Comparison of ENCODE assay signal across 22 cellular contexts in genomic region chr9:126147620-126148522, GRCh38.
DNase-seq lines count a peak whose midpoint lies in the region; ATAC-seq and TF ChIP-seq lines count a peak whose summit lies in the region.
"Had no signal": no experiment of that assay in that cellular context is flagged by ENCODE, and none has a peak within 500 bp of the region (broad histone marks: within the 10 kb centered on the region; RNA-seq: fewer than 3 reads in every experiment).

No MANE protein-coding gene starts in this region.

- H3K4me3 Mint-ChIP-seq in chondrocyte (ENCODE audit: unreplicated experiment): no peak overlapping the region
- H3K4me3 Mint-ChIP-seq: T-helper 2 cell treated with Interferon-gamma antibody and Interleukin-4, amounts not matched to agents 5 μg/mL and 100 μg/mL, for 36 hours had no signal

- no peak overlapping the region for H2AFZ ChIP-seq in neural cell (ENCODE audit: low read depth, low read length)

- H3K4me1 Mint-ChIP-seq in chondrocyte (ENCODE audit: low read depth): no peaks in the 10 kb centered on the region

- H3F3A ChIP-seq in neural cell (ENCODE audit: insufficient read depth, low read length, poor library complexity, severe bottlenecking): peaks cover 7% of the 10 kb centered on the region

- no peaks in the 10 kb centered on the region for H3K27me3 ChIP-seq in neural cell (ENCODE audit: insufficient read depth, low read depth, low read length)

- H3K9ac ChIP-seq in neural cell (ENCODE audit: low read length): peak overlapping the region; percentile 34
- H3K9ac ChIP-seq: KMS-11 had no signal

- H3K9me2 ChIP-seq in neural cell (ENCODE audit: insufficient read depth, low read length): no peaks in the 10 kb centered on the region

- DNase-seq in AG20443 (ENCODE audit: low spot score) (peak; percentile 5), COR-L47 (lab: John Stamatoyannopoulos, UW) (peak; percentile 36), chondrocyte (ENCODE audit: low spot score) (peak; percentile 33), SK-N-DZ (ENCODE audit: low spot score) (no peak)
- DNase-seq: activated CD4-positive, CD25-positive, alpha-beta regulatory T cell; activated gamma-delta T cell; caudate nucleus; effector CD4-positive, alpha-beta T cell; EL; esophagus squamous epithelium; left ventricle myocardium superior; NCI-H1092; NCI-H2171 treated with DMSO at 0.1 percent for 48 hours; NCI-H82; OCI-M1; retina had no signal

- no peak overlapping the region for H3K4me2 ChIP-seq in neural cell (ENCODE audit: low read length)
- H3K4me2 ChIP-seq: KMS-11 had no signal

- H3K36me3 ChIP-seq in neural cell (ENCODE audit: insufficient read depth, low read length): no peaks in the 10 kb centered on the region
- H3K36me3 ChIP-seq: esophagus squamous epithelium, neutrophil had no signal

- peak overlapping the region; percentile 27 for H3K4me3 ChIP-seq in neural cell (ENCODE audit: low read length)
- H3K4me3 ChIP-seq: esophagus squamous epithelium had no signal

- H3K36me3 Mint-ChIP-seq in chondrocyte (ENCODE audit: low read depth): peaks cover 1% of the 10 kb centered on the region

- no peaks in the 10 kb centered on the region for H3K9me3 Mint-ChIP-seq in chondrocyte (ENCODE audit: low read depth)
- H3K9me3 Mint-ChIP-seq: T-helper 2 cell treated with Interferon-gamma antibody and Interleukin-4, amounts not matched to agents 5 μg/mL and 100 μg/mL, for 36 hours had no signal

- no peak for ATAC-seq in HG03108 (IDR thresholded peaks at IDR 0.05; ENCODE audit: unreplicated experiment)
- ATAC-seq in GM19467 (IDR thresholded peaks at IDR 0.05; ENCODE audit: unreplicated experiment): no peak
- ATAC-seq: left ventricle myocardium superior had no signal

- no peak for TF ChIP-seq RAD21 in neural cell (conservative IDR thresholded peaks at IDR 0.05)

- H3K27ac ChIP-seq in neural cell (ENCODE audit: low read length): peak overlapping the region; percentile 81
- H3K27ac ChIP-seq: esophagus squamous epithelium, KMS-11, neutrophil had no signal

- H3K9me3 ChIP-seq in neural cell (ENCODE audit: low read length): no peaks in the 10 kb centered on the region
- H3K9me3 ChIP-seq: esophagus squamous epithelium, neutrophil had no signal

- H4K20me1 ChIP-seq in neural cell (ENCODE audit: insufficient read depth): no peaks in the 10 kb centered on the region

- TF ChIP-seq CTCF in chondrocyte (IDR thresholded peaks at IDR 0.05) (no peak), neural cell (IDR thresholded peaks at IDR 0.05; ENCODE audit: poor library complexity, severe bottlenecking) (no peak)

- H3K27ac Mint-ChIP-seq in chondrocyte (ENCODE audit: unreplicated experiment): no peak overlapping the region
- H3K27ac Mint-ChIP-seq: T-helper 2 cell treated with Interferon-gamma antibody and Interleukin-4, amounts not matched to agents 5 μg/mL and 100 μg/mL, for 36 hours had no signal

- peaks cover 50% of the 10 kb centered on the region for H3K27me3 Mint-ChIP-seq in chondrocyte (ENCODE audit: low read depth)

- no peaks in the 10 kb centered on the region for H3K79me2 ChIP-seq in neural cell (replicated peaks; ENCODE audit: insufficient read depth, low read length)

- TF ChIP-seq EP300 in neural cell (conservative IDR thresholded peaks at IDR 0.05; ENCODE audit: poor library complexity, severe bottlenecking): peak; percentile 84

TF ChIP-seq in neural cell, 6 proteins besides CTCF, POLR2A, EP300 and RAD21:
- no peak for TF ChIP-seq SMC3 (conservative IDR thresholded peaks at IDR 0.05; ENCODE audit: poor library complexity)
- no peak for TF ChIP-seq REST (IDR thresholded peaks at IDR 0.05; ENCODE audit: borderline replicate concordance)
- peak; percentile 54 for TF ChIP-seq POLR2AphosphoS5 (IDR thresholded peaks at IDR 0.05)
